8 cellular contexts compared by ENCODE assay signal in genomic region chr2:145752091-145752806, GRCh38.
DNase-seq lines count a peak whose midpoint lies in the region; TF ChIP-seq lines count a peak whose summit lies in the region.

No MANE protein-coding gene starts in this region.

- H3K36me3 ChIP-seq in MM.1S (replicated peaks; ENCODE audit: insufficient read depth, low read length) (no peaks in the 10 kb centered on the region), SK-N-MC (ENCODE audit: insufficient read depth, low read length) (no peaks in the 10 kb centered on the region)

- H3K27ac ChIP-seq in MM.1S (ENCODE audit: low read length) (no peak overlapping the region), SK-N-MC (peak overlapping the region; percentile 90)

- H3K4me2 ChIP-seq in MM.1S (ENCODE audit: low read depth, low read length): no peak overlapping the region

- H3K27me3 ChIP-seq in MM.1S (replicated peaks; ENCODE audit: insufficient read depth, low read length): no peaks in the 10 kb centered on the region

- DNase-seq in HFF-Myc (ENCODE audit: extremely low read depth, low read depth) (peak; percentile 45), MM.1S (peak; percentile 47), SK-N-MC (ENCODE audit: low read depth, low spot score) (peak; percentile 86), fibroblast of peridontal ligament (ENCODE audit: extremely low read depth) (peak; percentile 94), neural crest cell (ENCODE audit: low read depth, low spot score) (peak; percentile 3), posterior vena cava (ENCODE audit: low spot score) (no peak)
- no peak for DNase-seq in activated effector memory CD4-positive, alpha-beta T cell treated with anti-CD3 and anti-CD28 coated beads, Interleukin-2, amount 50 U/mL, for 16 hours

- H3K27me3 Mint-ChIP-seq in neural crest cell (ENCODE audit: low read depth): no peaks in the 10 kb centered on the region

- no peaks in the 10 kb centered on the region for H3K79me2 ChIP-seq in MM.1S (ENCODE audit: low read length)

- H3K4me3 ChIP-seq in HFF-Myc (replicated peaks; ENCODE audit: low read depth, low read length) (no peak overlapping the region), MM.1S (ENCODE audit: low read length) (no peak overlapping the region), SK-N-MC (peak overlapping the region; percentile 39)

- no peaks in the 10 kb centered on the region for H3K36me3 Mint-ChIP-seq in neural crest cell (ENCODE audit: low read depth)

- H3K9me3 ChIP-seq in MM.1S (replicated peaks; ENCODE audit: insufficient read depth, low read length) (no peaks in the 10 kb centered on the region), SK-N-MC (ENCODE audit: low read depth, low read length) (no peaks in the 10 kb centered on the region)

- peak overlapping the region; percentile 74 for H3K27ac Mint-ChIP-seq in neural crest cell (ENCODE audit: unreplicated experiment)

- no peaks in the 10 kb centered on the region for H3F3A ChIP-seq in MM.1S (ENCODE audit: insufficient read depth, low read length)

- TF ChIP-seq CTCF in GM12873 (IDR thresholded peaks at IDR 0.05; ENCODE audit: insufficient read depth, low read depth, low read length, missing control alignments) (peak; percentile 72), HFF-Myc (IDR thresholded peaks at IDR 0.05; ENCODE audit: low read depth, low read length, missing control alignments) (peak; percentile 62), MM.1S (IDR thresholded peaks at IDR 0.05; ENCODE audit: low read length) (peak; percentile 67), neural crest cell (conservative IDR thresholded peaks at IDR 0.05) (peak; percentile 83)

- H3K9me2 ChIP-seq in MM.1S (replicated peaks; ENCODE audit: insufficient read depth, low read length): no peaks in the 10 kb centered on the region

- peak overlapping the region; percentile 2 for H3K4me3 Mint-ChIP-seq in neural crest cell

- no peak overlapping the region for H2AFZ ChIP-seq in MM.1S (ENCODE audit: low read length)

- no peak overlapping the region for H3K9ac ChIP-seq in MM.1S (ENCODE audit: low read length)
- H3K9ac ChIP-seq in SK-N-MC (ENCODE audit: insufficient read length): peak overlapping the region; percentile 66

- H3K4me1 Mint-ChIP-seq in neural crest cell: peaks cover 42% of the 10 kb centered on the region

- no peaks in the 10 kb centered on the region for H4K20me1 ChIP-seq in MM.1S (ENCODE audit: insufficient read depth, low read length)

- intact Hi-C loops in posterior vena cava (cut with DNase I): loop anchor here in 1 of 2 donors (10.0 kb wide), 1 partner anchor 1237 kb away; no protein-coding TSS in a partner anchor

- H3K4me1 ChIP-seq in MM.1S (ENCODE audit: low read length): no peaks in the 10 kb centered on the region

- peaks cover 2% of the 10 kb centered on the region for H3K9me3 Mint-ChIP-seq in neural crest cell

Comparison
In these comparisons a context has a peak if more than half of its experiments do, and no peak if none do; other contexts are left out.
1. DNase-seq: peak in HFF-Myc (single experiment), MM.1S (single experiment), SK-N-MC (single experiment), fibroblast of peridontal ligament (single experiment) and neural crest cell (single experiment); none in activated effector memory CD4-positive, alpha-beta T cell treated with anti-CD3 and anti-CD28 coated beads, Interleukin-2, amount 50 U/mL, for 16 hours (single experiment) and posterior vena cava (single experiment).
2. Peak in every context shown above with its lines, with median percentiles within 50 percentile points of each other: CTCF ChIP-seq.